8 cellular contexts compared by ENCODE assay signal in the genomic region with DNA sequence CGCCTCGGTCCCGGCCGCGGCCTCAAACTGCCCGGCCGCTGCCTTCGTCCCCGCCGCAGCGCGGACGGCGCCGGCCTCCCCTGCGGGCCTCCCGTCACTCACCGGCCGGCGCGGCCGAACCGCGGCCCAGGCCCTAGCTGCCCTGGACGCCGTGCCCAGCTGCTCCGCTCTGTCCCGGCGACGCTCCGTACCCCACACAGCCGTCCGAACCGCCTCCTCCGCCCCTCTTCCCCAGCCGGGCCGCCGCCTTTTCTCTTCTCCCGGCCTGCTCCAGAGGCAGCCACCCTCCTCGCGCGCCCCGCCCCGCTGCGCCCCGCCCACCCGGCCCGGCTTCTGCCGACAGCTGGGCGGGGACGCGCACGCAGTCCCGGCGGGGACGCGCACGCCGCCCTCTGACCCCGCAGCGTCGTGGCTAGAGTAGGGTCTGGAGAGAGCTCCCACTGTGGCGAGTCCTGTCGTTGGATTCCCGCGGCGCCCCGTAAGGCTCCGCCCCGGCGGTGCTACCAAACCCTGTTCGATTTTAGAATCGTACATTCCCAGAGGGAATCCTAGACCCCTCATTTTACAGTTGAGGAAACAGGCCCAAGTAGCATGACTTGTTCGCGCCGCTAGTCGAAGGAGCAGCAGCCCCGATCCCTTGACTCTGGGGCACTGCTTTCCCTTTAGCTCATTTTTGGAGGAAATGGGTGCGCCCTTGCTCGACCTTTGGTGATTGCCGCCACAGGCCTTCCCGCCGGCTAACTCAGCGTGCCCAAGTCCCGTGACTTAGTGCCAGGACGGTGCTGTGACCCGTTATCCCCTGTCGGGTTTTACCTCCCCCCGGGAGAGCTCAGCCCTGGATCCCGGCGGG. TPM values are rescaled to one million over a fixed set of nuclear protein-coding genes. Genes with fewer than 3 reads are reported as not detected.
DNase-seq lines count a peak whose midpoint lies in the region; ATAC-seq lines count a peak whose summit lies in the region.

Gene FBXO30 (minus strand): TSS at position 295 of the 850 bp plus-strand sequence. CDS start 8,390 bp downstream, outside the sequence.

- peak; percentile 85 to 92 (median 88) for DNase-seq in CD4-positive, alpha-beta memory T cell
- DNase-seq in NCI-H774 (lab: John Stamatoyannopoulos, UW) (peak; percentile 93), memory B cell (ENCODE audit: low spot score in 2 of 2) (peak; percentile 85 to 92)
- peak; percentile 54 to 78 for DNase-seq in activated CD8-positive, alpha-beta memory T cell treated with anti-CD3 and anti-CD28 coated beads for 1 hour (ENCODE audit: extremely low read depth in 1 of 2, low read depth in 1 of 2)
- peak; percentile 68 to 84 (median 79) for DNase-seq in effector memory CD4-positive, alpha-beta T cell
- peak; percentile 62 for DNase-seq in stimulated activated CD8-positive, alpha-beta memory T cell treated with anti-CD3 and anti-CD28 coated beads, Interleukin-12 subunit alpha, Interleukin-12 subunit beta, amount 100 ng/mL, for 24 hours (ENCODE audit: extremely low read depth)

- intact Hi-C loops in CD4-positive, alpha-beta memory T cell (cut with micrococcal nuclease) = loop anchor here (1.0 to 2.0 kb wide), 3 partner anchors 52 to 150 kb away; partner anchors contain the start of genes EPM2A and SHPRH

- peak within 1 kb of the TSS; percentile 96 to 97 (median 96) for H3K27ac Mint-ChIP-seq in CD4-positive, alpha-beta memory T cell
- peak within 1 kb of the TSS; percentile 93 for H3K27ac Mint-ChIP-seq in memory B cell

- H3K4me1 ChIP-seq in CD4-positive, alpha-beta memory T cell (ENCODE audit: insufficient read depth, low read length) = peaks cover 50% of the 10 kb centered on the region
- peaks cover 13% of the 10 kb centered on the region for H3K4me1 ChIP-seq in effector memory CD4-positive, alpha-beta T cell (ENCODE audit: control insufficient read depth, insufficient read depth, low read length, poor library complexity, severe bottlenecking)

- peak within 1 kb of the TSS; percentile 74 to 79 for H3K4me3 ChIP-seq in CD4-positive, alpha-beta memory T cell (ENCODE audit: low read length in 2 of 2)
- peak within 1 kb of the TSS; percentile 82 for H3K4me3 ChIP-seq in effector memory CD4-positive, alpha-beta T cell (ENCODE audit: insufficient read depth, low read depth, low read length, poor library complexity, severe bottlenecking)

- no peaks in the 10 kb centered on the region for H3K27me3 ChIP-seq in CD4-positive, alpha-beta memory T cell (ENCODE audit: insufficient read depth, low read length)
- H3K27me3 ChIP-seq in effector memory CD4-positive, alpha-beta T cell (replicated peaks; ENCODE audit: control insufficient read depth, insufficient read depth, low read length, poor library complexity, severe bottlenecking) = no peaks in the 10 kb centered on the region

- H3K9me3 ChIP-seq in CD4-positive, alpha-beta memory T cell (ENCODE audit: control insufficient read depth in 1 of 2, low read length in 2 of 2) = no peaks in the 10 kb centered on the region
- no peaks in the 10 kb centered on the region for H3K9me3 ChIP-seq in effector memory CD4-positive, alpha-beta T cell (ENCODE audit: control insufficient read depth, low read length)

- peaks cover 0 to 6% of the 10 kb centered on the region in 2 donors for H3K36me3 Mint-ChIP-seq in CD4-positive, alpha-beta memory T cell
- H3K36me3 Mint-ChIP-seq in memory B cell = no peaks in the 10 kb centered on the region

- peaks cover 26 to 60% (median 29%) of the 10 kb centered on the region in 4 donors for H3K4me1 Mint-ChIP-seq in CD4-positive, alpha-beta memory T cell
- H3K4me1 Mint-ChIP-seq in memory B cell = peaks cover 26% of the 10 kb centered on the region

- H3K36me3 ChIP-seq in CD4-positive, alpha-beta memory T cell (ENCODE audit: insufficient read depth, low read length) = no peaks in the 10 kb centered on the region
- no peaks in the 10 kb centered on the region for H3K36me3 ChIP-seq in effector memory CD4-positive, alpha-beta T cell (ENCODE audit: control insufficient read depth, insufficient read depth, low read length)

- H3K4me3 Mint-ChIP-seq in CD4-positive, alpha-beta memory T cell = peak within 1 kb of the TSS; percentile 93 to 98 (median 95)
- H3K4me3 Mint-ChIP-seq in memory B cell = peak within 1 kb of the TSS; percentile 94

- peak within 1 kb of the TSS; percentile 86 for H3K27ac ChIP-seq in CD4-positive, alpha-beta memory T cell (ENCODE audit: low read depth, low read length)
- peak within 1 kb of the TSS; percentile 70 for H3K27ac ChIP-seq in effector memory CD4-positive, alpha-beta T cell (ENCODE audit: insufficient read depth, low read length, poor library complexity, severe bottlenecking)

- CTCF ChIA-PET in CD4-positive, alpha-beta memory T cell (lab: Charles Lee; ENCODE audit: partially characterized antibody) = interaction anchor here (0.5 to 2.1 kb wide), 9 partner anchors 9 to 965 kb away, joined by 3 to 12 read pairs (median 5); partner anchors contain the start of gene SHPRH

- no peaks in the 10 kb centered on the region for H3K9me3 Mint-ChIP-seq in CD4-positive, alpha-beta memory T cell
- H3K9me3 Mint-ChIP-seq in memory B cell = no peaks in the 10 kb centered on the region

- no peaks in the 10 kb centered on the region for H3K27me3 Mint-ChIP-seq in CD4-positive, alpha-beta memory T cell
- no peaks in the 10 kb centered on the region for H3K27me3 Mint-ChIP-seq in memory B cell

- POLR2A ChIA-PET in CD4-positive, alpha-beta memory T cell (lab: Charles Lee; ENCODE audit: partially characterized antibody) = interaction anchor here (0.7 to 3.0 kb wide), 12 partner anchors 9 to 150 kb away, joined by 3 to 49 read pairs (median 4); partner anchors contain the start of genes EPM2A and SHPRH

- ATAC-seq in GM19438 (IDR thresholded peaks at IDR 0.05; ENCODE audit: low read depth, unreplicated experiment) = peak; percentile 70
- peak; percentile 77 for ATAC-seq in HG03571 (IDR thresholded peaks at IDR 0.05; ENCODE audit: unreplicated experiment)
- ATAC-seq in memory B cell (ENCODE audit: low read depth) = peak; percentile 89

RNA-seq across cellular contexts. Expression of gene FBXO30, which starts in this region (rescaled TPM):
- total RNA-seq in CD4-positive, alpha-beta memory T cell = 1 to 10 TPM; 7.5 to 8.0 TPM
- polyA plus RNA-seq in CD4-positive, alpha-beta memory T cell = 1 to 10 TPM; 1.4 to 1.9 TPM

Comparison
In these comparisons a context has a peak if more than half of its experiments do, and no peak if none do; other contexts are left out.
1. Peak in every context shown above with its lines: DNase-seq, ATAC-seq, H3K4me3 ChIP-seq and H3K27ac ChIP-seq.